22 cellular contexts compared by ENCODE assay signal in the genomic region with DNA sequence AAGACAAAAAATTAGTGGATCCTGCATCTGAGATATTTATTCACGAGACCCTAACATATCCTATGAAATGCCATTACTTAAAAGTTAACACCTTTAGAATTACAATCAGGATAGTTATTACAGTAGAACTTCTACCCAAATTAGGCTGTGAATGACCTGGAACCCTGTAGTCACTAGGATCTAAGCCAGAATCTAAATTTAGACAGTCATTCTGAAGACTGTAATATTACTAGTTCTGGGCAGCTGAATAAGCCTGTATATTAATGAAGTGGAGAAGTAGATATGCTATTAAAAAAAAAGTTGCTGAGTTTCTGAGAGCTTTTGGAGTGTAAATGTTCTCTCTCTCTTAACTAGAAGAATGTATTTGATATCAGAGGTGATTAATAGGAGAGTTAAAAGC.
DNase-seq lines count a peak whose midpoint lies in the region; ATAC-seq and TF ChIP-seq lines count a peak whose summit lies in the region.
"Had no signal": no experiment of that assay in that cellular context is flagged by ENCODE, and none has a peak within 500 bp of the region (broad histone marks: within the 10 kb centered on the region; RNA-seq: fewer than 3 reads in every experiment).

No MANE protein-coding gene starts in this region.

- peaks cover 0 to 4% (median 0%) of the 10 kb centered on the region in 5 experiments for H3K9me3 Mint-ChIP-seq in brain
- H3K9me3 Mint-ChIP-seq: CD4-positive, alpha-beta T cell; dendritic cell treated with granulocyte-macrophage colony-stimulating factor and Interleukin-4, amounts not matched to agents 40 ng/mL and 50 ng/mL, for 4 days; stimulated activated naive CD8-positive, alpha-beta T cell treated with anti-CD3 and anti-CD28 coated beads, Interleukin-15, Interleukin-2, amounts not matched to agents 100 ng/mL and 50 ng/mL, for 24 hours; T-helper 1 cell treated with Interleukin-12 subunit alpha and Interleukin-12 subunit beta and Interleukin-4 antibody, amounts not matched to agents 30 μg/mL and 1 μg/mL, for 36 hours had no signal

- intact Hi-C loops in gastrocnemius medialis (cut with DNase I; ENCODE audit: low total_unique reads): no loop called here

- H3K27ac Mint-ChIP-seq in brain: peak overlapping the region in 4 of 5 experiments; percentile 39 to 94 (median 76)
- H3K27ac Mint-ChIP-seq: activated CD8-positive, alpha-beta memory T cell treated with anti-CD3 and anti-CD28 coated beads, Interleukin-2, amount 10 ng/mL, durations not matched to agents 7 days and 5 days; activated naive CD8-positive, alpha-beta T cell; CD4-positive, alpha-beta T cell; dendritic cell treated with granulocyte-macrophage colony-stimulating factor and Interleukin-4, amounts not matched to agents 40 ng/mL and 50 ng/mL, for 4 days; stimulated activated naive CD8-positive, alpha-beta T cell treated with anti-CD3 and anti-CD28 coated beads, Interleukin-15, Interleukin-2, amounts not matched to agents 100 ng/mL and 50 ng/mL, for 24 hours; T-helper 1 cell treated with Interleukin-12 subunit alpha and Interleukin-12 subunit beta and Interleukin-4 antibody, amounts not matched to agents 30 μg/mL and 1 μg/mL, for 36 hours had no signal

- no peak overlapping the region for H3K4me3 ChIP-seq in gastrocnemius medialis
- H3K4me3 ChIP-seq: mucosa of descending colon, tibial nerve had no signal

- no peaks in the 10 kb centered on the region for H3K27me3 Mint-ChIP-seq in brain
- H3K27me3 Mint-ChIP-seq: activated CD8-positive, alpha-beta memory T cell treated with anti-CD3 and anti-CD28 coated beads, Interleukin-2, amount 10 ng/mL, durations not matched to agents 7 days and 5 days; activated naive CD8-positive, alpha-beta T cell; CD4-positive, alpha-beta T cell; dendritic cell treated with granulocyte-macrophage colony-stimulating factor and Interleukin-4, amounts not matched to agents 40 ng/mL and 50 ng/mL, for 4 days; stimulated activated naive CD8-positive, alpha-beta T cell treated with anti-CD3 and anti-CD28 coated beads, Interleukin-15, Interleukin-2, amounts not matched to agents 100 ng/mL and 50 ng/mL, for 24 hours had no signal

- no peak for TF ChIP-seq CTCF in brain (conservative IDR thresholded peaks at IDR 0.05)
- no peak for TF ChIP-seq CTCF in gastrocnemius medialis (IDR thresholded peaks at IDR 0.05 in 4 of 5, conservative IDR thresholded peaks at IDR 0.05 in 1 of 5)

- H3K9me3 ChIP-seq in gastrocnemius medialis: no peaks in the 10 kb centered on the region
- H3K9me3 ChIP-seq: mucosa of descending colon, tibial nerve had no signal

- DNase-seq in LHCN-M2 (ENCODE audit: low read depth): peak; percentile 28
- DNase-seq in hepatic stellate cell (ENCODE audit: low spot score): peak; percentile 15
- DNase-seq in gastrocnemius medialis: no peak
- DNase-seq in activated CD8-positive, alpha-beta memory T cell treated with anti-CD3 and anti-CD28 coated beads for 24 hours: no peak
- DNase-seq in NCI-H146 treated with DMSO at 0.1 percent for 48 hours (lab: John Stamatoyannopoulos, UW; ENCODE audit: unreplicated experiment): no peak
- DNase-seq: activated CD4-positive, alpha-beta T cell treated with anti-CD3 and anti-CD28 coated beads for 48 hours; activated CD8-positive, alpha-beta memory T cell treated with anti-CD3 and anti-CD28 coated beads, Interleukin-2, amount 10 ng/mL, durations not matched to agents 7 days and 5 days; brain microvascular endothelial cell; CD4-positive, alpha-beta T cell; head of caudate nucleus; mucosa of descending colon; NCI-H1930; stimulated activated CD4-positive, alpha-beta T cell treated with anti-CD3 and anti-CD28 coated beads, Interleukin-12 subunit alpha, Interleukin-12 subunit beta, amount 100 ng/mL, for 4 hours; stimulated activated CD4-positive, alpha-beta T cell treated with anti-CD3 and anti-CD28 coated beads, Interleukin-4, amount 100 ng/mL, for 4 hours had no signal

- H3K27me3 ChIP-seq in gastrocnemius medialis: no peaks in the 10 kb centered on the region
- H3K27me3 ChIP-seq: brain microvascular endothelial cell, tibial nerve had no signal

- H3K4me1 Mint-ChIP-seq in brain: peaks cover 15% of the 10 kb centered on the region
- H3K4me1 Mint-ChIP-seq: activated CD8-positive, alpha-beta memory T cell treated with anti-CD3 and anti-CD28 coated beads, Interleukin-2, amount 10 ng/mL, durations not matched to agents 7 days and 5 days had no signal

- TF ChIP-seq POLR2A in gastrocnemius medialis (IDR thresholded peaks at IDR 0.05): no peak

- H3K36me3 Mint-ChIP-seq in brain: peaks cover 34% of the 10 kb centered on the region
- H3K36me3 Mint-ChIP-seq: activated CD8-positive, alpha-beta memory T cell treated with anti-CD3 and anti-CD28 coated beads, Interleukin-2, amount 10 ng/mL, durations not matched to agents 7 days and 5 days; activated naive CD8-positive, alpha-beta T cell had no signal

- H3K27ac ChIP-seq in gastrocnemius medialis: no peak overlapping the region
- H3K27ac ChIP-seq: brain microvascular endothelial cell, tibial nerve had no signal

- in situ Hi-C loops in gastrocnemius medialis (cut with MboI; ENCODE audit: low sequenced_read_pairs in 4 of 4): no loop called here

- peak overlapping the region in 2 of 5 experiments; percentile 38 to 41 for H3K4me3 Mint-ChIP-seq in brain
- H3K4me3 Mint-ChIP-seq: activated CD8-positive, alpha-beta memory T cell treated with anti-CD3 and anti-CD28 coated beads, Interleukin-2, amount 10 ng/mL, durations not matched to agents 7 days and 5 days; activated naive CD8-positive, alpha-beta T cell; CD4-positive, alpha-beta T cell; dendritic cell treated with granulocyte-macrophage colony-stimulating factor and Interleukin-4, amounts not matched to agents 40 ng/mL and 50 ng/mL, for 4 days; stimulated activated naive CD8-positive, alpha-beta T cell treated with anti-CD3 and anti-CD28 coated beads, Interleukin-15, Interleukin-2, amounts not matched to agents 100 ng/mL and 50 ng/mL, for 24 hours; T-helper 1 cell treated with Interleukin-12 subunit alpha and Interleukin-12 subunit beta and Interleukin-4 antibody, amounts not matched to agents 30 μg/mL and 1 μg/mL, for 36 hours had no signal

- no peaks in the 10 kb centered on the region for H3K36me3 ChIP-seq in gastrocnemius medialis
- H3K36me3 ChIP-seq: brain microvascular endothelial cell had no signal

- ATAC-seq in gastrocnemius medialis: peak; percentile 60 to 82
- no peak for ATAC-seq in GM18870 (IDR thresholded peaks at IDR 0.05; ENCODE audit: unreplicated experiment)
- ATAC-seq: activated CD8-positive, alpha-beta memory T cell treated with anti-CD3 and anti-CD28 coated beads, Interleukin-2, amount 10 ng/mL, durations not matched to agents 7 days and 5 days; mucosa of descending colon; Panc1 had no signal

- peaks cover 7 to 13% of the 10 kb centered on the region in 2 donors for H3K4me1 ChIP-seq in gastrocnemius medialis
- H3K4me1 ChIP-seq: tibial nerve had no signal

Comparison
In these comparisons a context has a peak if more than half of its experiments do, and no peak if none do; other contexts are left out.
1. DNase-seq: peak in LHCN-M2 (single experiment) and hepatic stellate cell (single experiment); none in gastrocnemius medialis (0 of 2), activated CD8-positive, alpha-beta memory T cell treated with anti-CD3 and anti-CD28 coated beads for 24 hours (single experiment) and NCI-H146 treated with DMSO at 0.1 percent for 48 hours (single experiment).